28 cellular contexts compared by ENCODE assay signal in genomic region chr16:72085002-72085401, GRCh38. TPM values are rescaled to one million over a fixed set of nuclear protein-coding genes. Genes with fewer than 3 reads are reported as not detected.
"Had no signal": no experiment of that assay in that cellular context is flagged by ENCODE, and none has a peak within 500 bp of the region (broad histone marks: within the 10 kb centered on the region; RNA-seq: fewer than 3 reads in every experiment).

No MANE protein-coding gene starts in this region.

- H3K27ac Mint-ChIP-seq: nephron; stimulated activated naive B cell treated with anti-CD40 and anti-IgM and Interleukin-4, amounts not matched to agents 10 μg/mL and 1 μg/mL and 100 μg/mL, for 72 hours had no signal

- H3K27ac ChIP-seq: coronary artery, dorsolateral prefrontal cortex, epithelial cell of prostate, esophagus muscularis mucosa, foreskin keratinocyte, psoas muscle, sigmoid colon, skin epidermis, thoracic aorta, transverse colon had no signal

- H3K4me1 Mint-ChIP-seq: nephron; stimulated activated naive B cell treated with anti-CD40 and anti-IgM and Interleukin-4, amounts not matched to agents 10 μg/mL and 1 μg/mL and 100 μg/mL, for 72 hours had no signal

- H3K27me3 Mint-ChIP-seq: stimulated activated naive B cell treated with anti-CD40 and anti-IgM and Interleukin-4, amounts not matched to agents 10 μg/mL and 1 μg/mL and 100 μg/mL, for 72 hours; stimulated activated naive CD8-positive, alpha-beta T cell treated with anti-CD3 and anti-CD28 coated beads, Interleukin-15, amount 100 ng/mL, for 72 hours had no signal

- ATAC-seq: foreskin keratinocyte; left lobe of liver; psoas muscle; stimulated activated naive B cell treated with anti-CD40 and anti-IgM and Interleukin-4, amounts not matched to agents 10 μg/mL and 1 μg/mL and 100 μg/mL, for 72 hours; stimulated activated naive CD8-positive, alpha-beta T cell treated with anti-CD3 and anti-CD28 coated beads, Interleukin-15, amount 100 ng/mL, for 72 hours had no signal

- H3K4me1 ChIP-seq: esophagus muscularis mucosa, foreskin keratinocyte, psoas muscle, sigmoid colon, transverse colon had no signal

- H3K9me3 ChIP-seq: psoas muscle, sigmoid colon, transverse colon had no signal

- H3K4me3 ChIP-seq: coronary artery, dorsolateral prefrontal cortex, esophagus muscularis mucosa, lung, psoas muscle, sigmoid colon, skin epidermis, thoracic aorta, transverse colon had no signal

- H3K27me3 ChIP-seq: dorsolateral prefrontal cortex, esophagus muscularis mucosa, foreskin keratinocyte, sigmoid colon, transverse colon had no signal

- DNase-seq: central memory CD4-positive, alpha-beta T cell; dorsolateral prefrontal cortex; effector memory CD4-positive, alpha-beta T cell; foreskin keratinocyte; head of caudate nucleus; hypothalamus; kidney glomerular epithelial cell; mesenchymal stem cell; midbrain; psoas muscle; retina; sigmoid colon; stimulated activated CD4-positive, alpha-beta T cell treated with anti-CD3 and anti-CD28 coated beads, Interleukin-2, amount 100 ng/mL, for 24 hours; stimulated activated CD4-positive, alpha-beta T cell treated with anti-CD3 and anti-CD28 coated beads, Interleukin-4, amount 100 ng/mL, for 4 hours; stimulated activated naive B cell treated with anti-CD40 and anti-IgM and Interleukin-4, amounts not matched to agents 10 μg/mL and 1 μg/mL and 100 μg/mL, for 72 hours; stimulated activated naive CD8-positive, alpha-beta T cell treated with anti-CD3 and anti-CD28 coated beads, Interleukin-15, amount 100 ng/mL, for 72 hours; transverse colon had no signal

- H3K4me3 Mint-ChIP-seq: nephron; stimulated activated naive B cell treated with anti-CD40 and anti-IgM and Interleukin-4, amounts not matched to agents 10 μg/mL and 1 μg/mL and 100 μg/mL, for 72 hours; stimulated activated naive CD8-positive, alpha-beta T cell treated with anti-CD3 and anti-CD28 coated beads, Interleukin-15, amount 100 ng/mL, for 72 hours had no signal

RNA-seq across cellular contexts. Expression of gene HPR, which starts 22.0 kb away (rescaled TPM):
- total RNA-seq: chondrocyte, foreskin keratinocyte, subcutaneous adipose tissue, transverse colon, ureter had no signal
- polyA plus RNA-seq: foreskin keratinocyte had no signal

RNA-seq across cellular contexts. Expression of gene HP, which starts 30.7 kb away (rescaled TPM):
- total RNA-seq: chondrocyte, foreskin keratinocyte had no signal
- polyA plus RNA-seq: foreskin keratinocyte had no signal
